In genomic region chr9:72444436-72444835, GRCh38 we compare ENCODE assay signal across 14 cellular contexts.
A peak's percentile ranks its signal among the peaks of the same experiment; 100 is the strongest.
DNase-seq lines count a peak whose midpoint lies in the region; ATAC-seq and TF ChIP-seq lines count a peak whose summit lies in the region.
"Had no signal": no experiment of that assay in that cellular context is flagged by ENCODE, and none has a peak within 500 bp of the region (broad histone marks: within the 10 kb centered on the region; RNA-seq: fewer than 3 reads in every experiment).

No MANE protein-coding gene starts in this region.

- no peaks in the 10 kb centered on the region for H3K36me3 ChIP-seq in CD8-positive, alpha-beta memory T cell (ENCODE audit: insufficient read depth, low read length)
- H3K36me3 ChIP-seq in Karpas-422 (ENCODE audit: insufficient read depth, low read length) = no peaks in the 10 kb centered on the region
- no peaks in the 10 kb centered on the region for H3K36me3 ChIP-seq in BE2C
- H3K36me3 ChIP-seq: right atrium auricular region had no signal

- H3K27me3 ChIP-seq in CD8-positive, alpha-beta memory T cell (ENCODE audit: insufficient read depth, low read length, poor library complexity, severe bottlenecking) = no peaks in the 10 kb centered on the region
- no peaks in the 10 kb centered on the region for H3K27me3 ChIP-seq in Karpas-422 (ENCODE audit: low read length)
- H3K27me3 ChIP-seq in BE2C = no peaks in the 10 kb centered on the region
- H3K27me3 ChIP-seq: right atrium auricular region had no signal

- no peaks in the 10 kb centered on the region for H4K20me1 ChIP-seq in Karpas-422 (ENCODE audit: insufficient read depth, low read depth, low read length)

- peaks cover 0 to 2% of the 10 kb centered on the region in 2 donors for H3K27me3 Mint-ChIP-seq in CD8-positive, alpha-beta memory T cell
- H3K27me3 Mint-ChIP-seq: CD4-positive, alpha-beta T cell had no signal

- CTCF ChIA-PET in CD8-positive, alpha-beta memory T cell (lab: Charles Lee) = interaction anchor here (1.0 to 1.5 kb wide), 6 partner anchors 15 to 163 kb away, joined by 3 to 5 read pairs (median 4); no protein-coding TSS in a partner anchor

- H2AFZ ChIP-seq in Karpas-422 (ENCODE audit: low read length) = no peak overlapping the region

- no peak overlapping the region for H3K27ac ChIP-seq in CD8-positive, alpha-beta memory T cell (ENCODE audit: low read depth, low read length)
- H3K27ac ChIP-seq in Karpas-422 (ENCODE audit: low read length) = no peak overlapping the region
- H3K27ac ChIP-seq: right atrium auricular region had no signal

- H3K9me3 ChIP-seq in CD8-positive, alpha-beta memory T cell (ENCODE audit: low read length) = no peaks in the 10 kb centered on the region
- H3K9me3 ChIP-seq in Karpas-422 (ENCODE audit: low read length) (no peaks in the 10 kb centered on the region), BE2C (no peaks in the 10 kb centered on the region)
- H3K9me3 ChIP-seq: right atrium auricular region had no signal

- peak overlapping the region in 6 of 8 donors; percentile 29 to 90 (median 70) for H3K27ac Mint-ChIP-seq in CD8-positive, alpha-beta memory T cell
- H3K27ac Mint-ChIP-seq: activated naive CD8-positive, alpha-beta T cell treated with anti-CD3 and anti-CD28 coated beads, Interleukin-2, amount 10 ng/mL, durations not matched to agents 7 days and 5 days; nephron had no signal

- H3K36me3 Mint-ChIP-seq in CD8-positive, alpha-beta memory T cell = no peaks in the 10 kb centered on the region

- POLR2A ChIA-PET in CD8-positive, alpha-beta memory T cell (lab: Charles Lee) = interaction anchor here (1.6 kb wide), 1 partner anchor 80 kb away, joined by 14 read pairs; the partner anchor contains the start of gene ZFAND5

- TF ChIP-seq CTCF in BE2C (IDR thresholded peaks at IDR 0.05; ENCODE audit: low read depth, low read length) = no peak

- no peaks in the 10 kb centered on the region for H3K9me2 ChIP-seq in Karpas-422 (replicated peaks; ENCODE audit: insufficient read depth, low read length)

- no peaks in the 10 kb centered on the region for H3K9me3 Mint-ChIP-seq in CD8-positive, alpha-beta memory T cell
- H3K9me3 Mint-ChIP-seq: activated naive CD8-positive, alpha-beta T cell treated with anti-CD3 and anti-CD28 coated beads, Interleukin-2, amount 10 ng/mL, durations not matched to agents 7 days and 5 days; CD4-positive, alpha-beta T cell; nephron had no signal

- H3K4me1 Mint-ChIP-seq in CD8-positive, alpha-beta memory T cell = peaks cover 20 to 38% (median 27%) of the 10 kb centered on the region in 3 donors
- H3K4me1 Mint-ChIP-seq: nephron had no signal

- no peak for DNase-seq in CD8-positive, alpha-beta memory T cell
- DNase-seq in HT-29 (ENCODE audit: low spot score) = peak; percentile 21
- no peak for DNase-seq in Karpas-422
- no peak for DNase-seq in BE2C
- DNase-seq in NCI-H187 treated with DMSO at 0.1 percent for 48 hours (lab: John Stamatoyannopoulos, UW) = no peak
- DNase-seq: activated naive CD8-positive, alpha-beta T cell treated with anti-CD3 and anti-CD28 coated beads, Interleukin-2, amount 10 ng/mL, durations not matched to agents 7 days and 5 days; CD4-positive, alpha-beta T cell; Right ventricle myocardium superior; stimulated activated CD4-positive, alpha-beta T cell treated with anti-CD3 and anti-CD28 coated beads, Interleukin-2, amount 100 ng/mL, for 48 hours had no signal

- peak overlapping the region in 2 of 7 donors; percentile 2 to 25 for H3K4me3 Mint-ChIP-seq in CD8-positive, alpha-beta memory T cell
- H3K4me3 Mint-ChIP-seq: activated naive CD8-positive, alpha-beta T cell treated with anti-CD3 and anti-CD28 coated beads, Interleukin-2, amount 10 ng/mL, durations not matched to agents 7 days and 5 days; CD4-positive, alpha-beta T cell; nephron had no signal

- H3K4me3 ChIP-seq in CD8-positive, alpha-beta memory T cell (ENCODE audit: low read length) = no peak overlapping the region
- H3K4me3 ChIP-seq in Karpas-422 (ENCODE audit: low read length) = no peak overlapping the region
- no peak overlapping the region for H3K4me3 ChIP-seq in BE2C (ENCODE audit: low read depth, low read length)
- H3K4me3 ChIP-seq: right atrium auricular region had no signal

- ATAC-seq in GM19463 (IDR thresholded peaks at IDR 0.05; ENCODE audit: unreplicated experiment) (peak; percentile 3), esophagus mucosa (peak; percentile 18), HG03439 (IDR thresholded peaks at IDR 0.05; ENCODE audit: unreplicated experiment) (no peak)

- no peak overlapping the region for H3K9ac ChIP-seq in Karpas-422 (ENCODE audit: low read length)

- no peaks in the 10 kb centered on the region for H3K79me2 ChIP-seq in Karpas-422 (ENCODE audit: low read length)

- peaks cover 10% of the 10 kb centered on the region for H3K4me1 ChIP-seq in CD8-positive, alpha-beta memory T cell (ENCODE audit: insufficient read depth, low read length)
- no peaks in the 10 kb centered on the region for H3K4me1 ChIP-seq in Karpas-422 (ENCODE audit: low read length)
- no peaks in the 10 kb centered on the region for H3K4me1 ChIP-seq in BE2C
- H3K4me1 ChIP-seq: right atrium auricular region had no signal

- H3K4me2 ChIP-seq in Karpas-422 (ENCODE audit: low read depth, low read length, poor library complexity, severe bottlenecking) = no peak overlapping the region
